Comparison of ENCODE assay signal across 10 cellular contexts in the genomic region with DNA sequence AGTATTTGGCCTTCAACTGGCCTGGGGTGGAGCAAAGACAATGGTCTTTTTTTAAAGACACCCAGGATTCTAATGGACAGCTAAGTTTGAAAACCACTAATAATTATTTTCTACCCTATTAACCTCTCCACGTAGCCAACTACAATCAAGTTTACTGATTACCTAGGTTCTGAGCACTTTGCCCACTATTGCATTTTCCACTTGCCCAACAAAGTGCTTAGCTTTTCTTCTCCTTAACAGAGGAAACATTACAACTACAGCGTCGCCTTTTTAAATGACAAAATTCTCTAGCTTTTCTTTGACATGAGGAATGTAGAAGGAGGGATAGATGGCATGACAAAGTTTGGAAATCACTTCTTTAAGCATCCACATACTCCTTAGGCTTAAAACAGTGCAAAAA. TPM values are rescaled to one million over a fixed set of nuclear protein-coding genes. Genes with fewer than 3 reads are reported as not detected.
DNase-seq lines count a peak whose midpoint lies in the region; FAIRE-seq and TF ChIP-seq lines count a peak whose summit lies in the region.
"Had no signal": no experiment of that assay in that cellular context is flagged by ENCODE, and none has a peak within 500 bp of the region (broad histone marks: within the 10 kb centered on the region; RNA-seq: fewer than 3 reads in every experiment).

No MANE protein-coding gene starts in this region.

- H3K36me3 Mint-ChIP-seq in Calu3 (ENCODE audit: insufficient read depth, unreplicated experiment), result peaks cover 26% of the 10 kb centered on the region

- DNase-seq in Calu3 (no peak), SJCRH30 (no peak), epithelial cell of proximal tubule (ENCODE audit: low read depth) (no peak), RCC 7860 (ENCODE audit: low spot score) (no peak), COLO668 (lab: John Stamatoyannopoulos, UW; ENCODE audit: unreplicated experiment) (no peak), NCI-H2107 treated with DMSO at 0.1 percent for 48 hours (lab: John Stamatoyannopoulos, UW; ENCODE audit: unreplicated experiment) (no peak), RPMI8226 (no peak)

- CTCF ChIA-PET in Calu3 (lab: Charles Lee), result no interaction called here

- BruUV-seq in Calu3 (replicated peaks; lab: Mats Ljungman, UMichigan), result TSS peak; percentile 28

- no peaks in the 10 kb centered on the region for H3K9me3 ChIP-seq in SJCRH30 (replicated peaks)

- H3K9ac ChIP-seq in rectal smooth muscle tissue (ENCODE audit: low read length), result no peak overlapping the region

- no peak overlapping the region for H3K27ac Mint-ChIP-seq in Calu3 (ENCODE audit: unreplicated experiment)

- H3K4me1 ChIP-seq in SJCRH30 (peaks cover 17% of the 10 kb centered on the region), rectal smooth muscle tissue (ENCODE audit: control insufficient read depth, insufficient read depth, low read length) (peaks cover 4% of the 10 kb centered on the region)

- H3K4me3 ChIP-seq in SJCRH30, result peak overlapping the region; percentile 93; the same call in 1 of the 2 replicates
- peak overlapping the region; percentile 78 for H3K4me3 ChIP-seq in epithelial cell of proximal tubule (ENCODE audit: low read depth, low read length)
- peak overlapping the region; percentile 91 for H3K4me3 ChIP-seq in rectal smooth muscle tissue (ENCODE audit: low read length)

- H3K27me3 ChIP-seq in SJCRH30, result no peaks in the 10 kb centered on the region
- H3K27me3 ChIP-seq in rectal smooth muscle tissue (ENCODE audit: control insufficient read depth, insufficient read depth, low read length), result no peaks in the 10 kb centered on the region

- TF ChIP-seq CTCF in Calu3 (IDR thresholded peaks at IDR 0.05; ENCODE audit: unreplicated experiment) (no peak), epithelial cell of proximal tubule (conservative IDR thresholded peaks at IDR 0.05; ENCODE audit: low read depth, low read length) (no peak)

- peak overlapping the region; percentile 75 for H3K4me3 Mint-ChIP-seq in Calu3 (ENCODE audit: low read depth, unreplicated experiment)

- FAIRE-seq in RCC 7860 (lab: Jason Lieb, UNC), result no peak
- FAIRE-seq: frontal cortex had no signal

- H3K9me3 Mint-ChIP-seq in Calu3 (ENCODE audit: low read depth, unreplicated experiment), result no peaks in the 10 kb centered on the region

- H3K27me3 Mint-ChIP-seq in Calu3 (ENCODE audit: unreplicated experiment), result no peaks in the 10 kb centered on the region

- intact Hi-C loops in Calu3 (cut with micrococcal nuclease; ENCODE audit: unreplicated experiment), result loop anchor here (5.0 kb wide), 1 partner anchor 130 kb away; no protein-coding TSS in a partner anchor

- H3K4me1 Mint-ChIP-seq in Calu3 (ENCODE audit: low read depth, unreplicated experiment), result peaks cover 30% of the 10 kb centered on the region

- H3K36me3 ChIP-seq in SJCRH30, result no peaks in the 10 kb centered on the region
- H3K36me3 ChIP-seq in rectal smooth muscle tissue (ENCODE audit: control insufficient read depth, insufficient read depth, low read length), result no peaks in the 10 kb centered on the region

- H3K27ac ChIP-seq in SJCRH30, result no peak overlapping the region
- no peak overlapping the region for H3K27ac ChIP-seq in rectal smooth muscle tissue (ENCODE audit: low read depth, low read length)

RNA-seq across cellular contexts. Expression of gene CHIC2, which starts 2.0 kb away (rescaled TPM):
- 12.0 and 16.5 TPM in 2 replicates for total RNA-seq in Calu3 (2022)
- 35.3 and 39.1 TPM in 2 replicates for total RNA-seq in SJCRH30 (2014; rRNA removed; shearing (Covaris generic))
- total RNA-seq in epithelial cell of proximal tubule, result 19.2 and 23.5 TPM in 2 replicates

RNA-seq across cellular contexts. Expression of gene GSX2, which starts 37.6 kb away (rescaled TPM):
- not detected in 2 replicates for total RNA-seq in Calu3 (2022)
- total RNA-seq in SJCRH30 (2014; rRNA removed; shearing (Covaris generic)), result 0.34 TPM in 1 of 2 replicates, not detected in the other
- total RNA-seq in epithelial cell of proximal tubule, result not detected in 2 replicates
- total RNA-seq: T-helper 2 cell treated with Interferon-gamma antibody and Interleukin-4, amounts not matched to agents 100 ng/mL and 5 ng/mL, for 36 hours had no signal
